14 cellular contexts compared by ENCODE assay signal in genomic region chr1:118081387-118081786, GRCh38.
DNase-seq lines count a peak whose midpoint lies in the region; ATAC-seq and TF ChIP-seq lines count a peak whose summit lies in the region.
"Had no signal": no experiment of that assay in that cellular context is flagged by ENCODE, and none has a peak within 500 bp of the region (broad histone marks: within the 10 kb centered on the region; RNA-seq: fewer than 3 reads in every experiment).

No MANE protein-coding gene starts in this region.

- no peak for TF ChIP-seq CTCF in lower lobe of right lung (IDR thresholded peaks at IDR 0.05)

- no peaks in the 10 kb centered on the region for H3K36me3 Mint-ChIP-seq in immature natural killer cell
- H3K36me3 Mint-ChIP-seq: activated CD4-positive, alpha-beta memory T cell treated with anti-CD3 and anti-CD28 coated beads for 36 hours; activated naive CD4-positive, alpha-beta T cell treated with anti-CD3 and anti-CD28 coated beads, Interleukin-2, amount 50 U/mL, for 24 hours had no signal

- ATAC-seq in GM21367 (IDR thresholded peaks at IDR 0.05; ENCODE audit: unreplicated experiment), result peak; percentile 76
- ATAC-seq in HG03342 (IDR thresholded peaks at IDR 0.05; ENCODE audit: unreplicated experiment), result peak; percentile 81
- ATAC-seq in lower lobe of right lung, result peak; percentile 51 to 57

- no peaks in the 10 kb centered on the region for H3K36me3 ChIP-seq in lower lobe of right lung
- H3K36me3 ChIP-seq: neutrophil had no signal

- peaks cover 0 to 5% (median 0%) of the 10 kb centered on the region in 3 donors for H3K27me3 Mint-ChIP-seq in immature natural killer cell (ENCODE audit: low read depth in 3 of 3)

- H3K4me3 Mint-ChIP-seq in immature natural killer cell, result no peak overlapping the region
- H3K4me3 Mint-ChIP-seq: activated CD4-positive, alpha-beta memory T cell treated with anti-CD3 and anti-CD28 coated beads for 36 hours; activated naive CD4-positive, alpha-beta T cell treated with anti-CD3 and anti-CD28 coated beads, Interleukin-2, amount 50 U/mL, for 24 hours had no signal

- intact Hi-C loops in lower lobe of right lung (cut with DNase I), result no loop called here

- no peaks in the 10 kb centered on the region for H3K4me1 Mint-ChIP-seq in immature natural killer cell
- H3K4me1 Mint-ChIP-seq: activated naive CD4-positive, alpha-beta T cell treated with anti-CD3 and anti-CD28 coated beads, Interleukin-2, amount 50 U/mL, for 24 hours had no signal

- H3K9me3 ChIP-seq in lower lobe of right lung, result no peaks in the 10 kb centered on the region
- H3K9me3 ChIP-seq: neutrophil had no signal

- H3K27ac ChIP-seq in lower lobe of right lung, result no peak overlapping the region
- H3K27ac ChIP-seq: neutrophil had no signal

- DNase-seq in NCI-H748 treated with DMSO at 0.1 percent for 48 hours (lab: John Stamatoyannopoulos, UW) (peak; percentile 29), NCI-H748 (lab: John Stamatoyannopoulos, UW; ENCODE audit: unreplicated experiment) (no peak), lower lobe of right lung (no peak), immature natural killer cell (no peak)
- no peak for DNase-seq in activated T-cell treated with anti-CD3 and anti-CD28 coated beads, Interleukin-2, amount 50 U/mL, for 48 hours
- no peak for DNase-seq in activated CD4-positive, alpha-beta T cell treated with anti-CD3 and anti-CD28 coated beads, Interleukin-2, amount 50 U/mL, for 1 hour
- DNase-seq: 8988T; activated CD4-positive, alpha-beta memory T cell treated with anti-CD3 and anti-CD28 coated beads for 36 hours; cortex of kidney; NCI-H1092 had no signal

- H3K27ac Mint-ChIP-seq in immature natural killer cell, result no peak overlapping the region
- H3K27ac Mint-ChIP-seq: activated CD4-positive, alpha-beta memory T cell treated with anti-CD3 and anti-CD28 coated beads for 36 hours; activated naive CD4-positive, alpha-beta T cell treated with anti-CD3 and anti-CD28 coated beads, Interleukin-2, amount 50 U/mL, for 24 hours had no signal

- H3K9me3 Mint-ChIP-seq in immature natural killer cell, result peaks cover 0 to 12% (median 2%) of the 10 kb centered on the region in 6 donors
- H3K9me3 Mint-ChIP-seq: activated CD4-positive, alpha-beta memory T cell treated with anti-CD3 and anti-CD28 coated beads for 36 hours had no signal

- H3K4me1 ChIP-seq in lower lobe of right lung, result no peaks in the 10 kb centered on the region

- H3K27me3 ChIP-seq in lower lobe of right lung (ENCODE audit: low read depth), result no peaks in the 10 kb centered on the region
- H3K27me3 ChIP-seq: neutrophil had no signal

- H3K4me3 ChIP-seq in lower lobe of right lung, result no peak overlapping the region
